In the genomic region with DNA sequence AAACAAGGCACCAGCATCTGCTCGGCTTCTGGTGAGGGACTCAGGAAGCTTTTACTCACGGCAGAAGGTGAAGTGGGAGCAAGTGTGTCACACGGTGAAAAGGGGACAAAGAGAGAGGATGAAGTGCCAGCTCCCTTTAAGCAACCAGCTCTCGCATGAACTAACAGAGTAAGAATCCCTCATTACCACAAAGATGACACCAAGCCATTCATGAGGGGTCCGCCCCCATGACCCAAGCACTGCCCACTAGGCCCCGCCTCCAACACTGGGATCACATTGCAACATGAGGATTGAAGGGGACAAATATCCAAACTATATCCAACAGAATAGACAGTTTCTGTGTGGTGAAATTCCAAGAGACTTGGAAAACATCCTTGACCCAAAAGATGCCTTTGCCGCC, we compare ENCODE assay signal across 28 cellular contexts.
DNase-seq lines count a peak whose midpoint lies in the region; ATAC-seq, FAIRE-seq and TF ChIP-seq lines count a peak whose summit lies in the region.
"Had no signal": no experiment of that assay in that cellular context is flagged by ENCODE, and none has a peak within 500 bp of the region (broad histone marks: within the 10 kb centered on the region; RNA-seq: fewer than 3 reads in every experiment).

No MANE protein-coding gene starts in this region.

- H2AK5ac ChIP-seq in mesendoderm (ENCODE audit: low read length), result no peak overlapping the region

- H4K5ac ChIP-seq in mesendoderm (ENCODE audit: low read length), result no peak overlapping the region

- no peak overlapping the region for H2BK120ac ChIP-seq in mesendoderm (ENCODE audit: low read depth, low read length)

- H2BK15ac ChIP-seq in mesendoderm (replicated peaks; ENCODE audit: low read depth), result no peak overlapping the region

- H3K27me3 Mint-ChIP-seq in WTC11 (ENCODE audit: low read depth), result no peaks in the 10 kb centered on the region
- H3K27me3 Mint-ChIP-seq: activated naive CD8-positive, alpha-beta T cell had no signal

- no peak overlapping the region for H3K4me3 Mint-ChIP-seq in WTC11
- H3K4me3 Mint-ChIP-seq: activated naive CD8-positive, alpha-beta T cell had no signal

- H3K9me3 ChIP-seq in pancreas, result no peaks in the 10 kb centered on the region
- H3K9me3 ChIP-seq: Caco-2, thoracic aorta, vagina had no signal

- no peak overlapping the region for H3K23ac ChIP-seq in mesendoderm (ENCODE audit: low read length)

- H3K56ac ChIP-seq in mesendoderm (ENCODE audit: low read length), result no peak overlapping the region

- H3K4me1 Mint-ChIP-seq in WTC11, result peaks cover 26% of the 10 kb centered on the region

- no peak overlapping the region for H3K27ac Mint-ChIP-seq in WTC11
- H3K27ac Mint-ChIP-seq: activated naive CD8-positive, alpha-beta T cell; activated T-helper 2 cell treated with anti-CD3 and anti-CD28 coated beads, Interferon-gamma antibody, Interleukin-2, Interleukin-4, amounts not matched to agents 10 μg/mL and 5 μg/mL and 100 μg/mL, durations not matched to agents 14 hours and 24 hours and 36 hours had no signal

- ATAC-seq in WTC11 (peak; percentile 90), GM18502 (IDR thresholded peaks at IDR 0.05; ENCODE audit: poor library complexity, unreplicated experiment) (no peak), pancreas (no peak), SK-N-SH treated with all-trans-retinoic acid at 6 μM for 48 hours (no peak)
- ATAC-seq: HCT116, HepG2, right cardiac atrium had no signal

- no peak overlapping the region for H3K9ac ChIP-seq in mesendoderm (ENCODE audit: low read length)
- H3K9ac ChIP-seq: BLaER1, parathyroid adenoma had no signal

- no peak for FAIRE-seq in pancreas (lab: Jason Lieb, UNC)
- FAIRE-seq: HepG2, RCC 7860 had no signal

- CTCF ChIA-PET in WTC11 (lab: Charles Lee), result no interaction called here

- no peak overlapping the region for H3K4me2 ChIP-seq in mesendoderm (ENCODE audit: low read length)
- H3K4me2 ChIP-seq: BLaER1 had no signal

- H4K8ac ChIP-seq in mesendoderm (ENCODE audit: low read depth, low read length), result no peak overlapping the region

- no peak overlapping the region for H3K18ac ChIP-seq in mesendoderm (ENCODE audit: low read length)

- H3K4me3 ChIP-seq in H7 (ENCODE audit: insufficient read depth, low read depth, low read length) (no peak overlapping the region), mesendoderm (ENCODE audit: low read length) (no peak overlapping the region), pancreas (no peak overlapping the region)
- H3K4me3 ChIP-seq: BLaER1, thoracic aorta, vagina had no signal

- H3K27me3 ChIP-seq in H7 (ENCODE audit: control insufficient read depth, insufficient read depth, low read length), result no peaks in the 10 kb centered on the region
- H3K27me3 ChIP-seq in mesendoderm (ENCODE audit: insufficient read depth, low read length, poor library complexity), result no peaks in the 10 kb centered on the region
- no peaks in the 10 kb centered on the region for H3K27me3 ChIP-seq in pancreas
- H3K27me3 ChIP-seq: BLaER1, vagina had no signal

- H3K79me1 ChIP-seq in mesendoderm (ENCODE audit: low read length), result no peaks in the 10 kb centered on the region

- peaks cover 9% of the 10 kb centered on the region for H3K9me3 Mint-ChIP-seq in WTC11
- H3K9me3 Mint-ChIP-seq: activated T-helper 2 cell treated with anti-CD3 and anti-CD28 coated beads, Interferon-gamma antibody, Interleukin-2, Interleukin-4, amounts not matched to agents 10 μg/mL and 5 μg/mL and 100 μg/mL, durations not matched to agents 14 hours and 24 hours and 36 hours had no signal

- no peak overlapping the region for H3K4ac ChIP-seq in mesendoderm (ENCODE audit: low read depth, low read length)

- H3K36me3 ChIP-seq in H7 (replicated peaks; ENCODE audit: control insufficient read depth, insufficient read depth, low read length) (no peaks in the 10 kb centered on the region), mesendoderm (ENCODE audit: control insufficient read depth, insufficient read depth, low read length) (no peaks in the 10 kb centered on the region), pancreas (no peaks in the 10 kb centered on the region)
- H3K36me3 ChIP-seq: BLaER1, thoracic aorta, vagina, WERI-Rb-1 had no signal

- DNase-seq in H7 (peak; percentile 10), NCI-H2029 treated with DMSO at 0.1 percent for 48 hours (lab: John Stamatoyannopoulos, UW) (peak; percentile 73), WTC11 (ENCODE audit: low spot score) (peak; percentile 34), mesendoderm (peak; percentile 51), pancreas (no peak)
- no peak for DNase-seq in activated T-cell treated with anti-CD3 and anti-CD28 coated beads, Interleukin-2, amount 50 U/mL, for 48 hours
- DNase-seq: activated CD8-positive, alpha-beta memory T cell treated with anti-CD3 and anti-CD28 coated beads, Interleukin-2, amount 50 U/mL, for 4 hours; aorta; Caco-2; DMS79; NCI-H1105 treated with DMSO at 0.1 percent for 48 hours; NCI-H2081 treated with DMSO at 0.1 percent for 48 hours; NCI-H524; right cardiac atrium; stimulated activated naive CD4-positive, alpha-beta T cell treated with Interleukin-2 at 50 U/mL for 16 hours; T-helper 2 cell; WERI-Rb-1 had no signal

- H3K27ac ChIP-seq in mesendoderm (ENCODE audit: low read depth, low read length) (no peak overlapping the region), pancreas (no peak overlapping the region)
- H3K27ac ChIP-seq: BLaER1, parathyroid adenoma, thoracic aorta, vagina, WERI-Rb-1 had no signal

- POLR2A ChIA-PET in WTC11 (lab: Charles Lee), result no interaction called here

- intact Hi-C loops in pancreas (cut with DNase I), result no loop called here

- H3K4me1 ChIP-seq in mesendoderm (ENCODE audit: control insufficient read depth, low read depth, low read length) (no peaks in the 10 kb centered on the region), pancreas (no peaks in the 10 kb centered on the region)
- H3K4me1 ChIP-seq: BLaER1, Caco-2, parathyroid adenoma had no signal

- TF ChIP-seq CTCF in WTC11 (IDR thresholded peaks at IDR 0.05), result no peak
- no peak for TF ChIP-seq CTCF in pancreas (IDR thresholded peaks at IDR 0.05)

- no peak overlapping the region for H2BK5ac ChIP-seq in mesendoderm (ENCODE audit: low read length)

- no peaks in the 10 kb centered on the region for H3K36me3 Mint-ChIP-seq in WTC11
- H3K36me3 Mint-ChIP-seq: activated naive CD8-positive, alpha-beta T cell had no signal

- WGBS in mesendoderm (ENCODE audit: extremely low coverage, insufficient coverage, low lambda C conversion rate), result no CpG with 5 or more reads among the region's 7 CpGs
- WGBS in pancreas, 2 donors, result 80 to 86% methylated on average over 7 of the region's 7 CpGs

- H3K79me2 ChIP-seq in mesendoderm (ENCODE audit: control insufficient read depth, insufficient read depth, low read length), result no peaks in the 10 kb centered on the region
- H3K79me2 ChIP-seq: parathyroid adenoma had no signal

TF ChIP-seq in WTC11, 78 proteins besides CTCF, POLR2A, EP300 and RAD21 (continues in another document):
- no peak for TF ChIP-seq ZNF219 (CRISPR knock-in tag; IDR thresholded peaks at IDR 0.05; ENCODE audit: borderline replicate concordance)
- TF ChIP-seq RELA (CRISPR knock-in tag; IDR thresholded peaks at IDR 0.05; ENCODE audit: borderline replicate concordance), result no peak
- TF ChIP-seq, protein P1, sequence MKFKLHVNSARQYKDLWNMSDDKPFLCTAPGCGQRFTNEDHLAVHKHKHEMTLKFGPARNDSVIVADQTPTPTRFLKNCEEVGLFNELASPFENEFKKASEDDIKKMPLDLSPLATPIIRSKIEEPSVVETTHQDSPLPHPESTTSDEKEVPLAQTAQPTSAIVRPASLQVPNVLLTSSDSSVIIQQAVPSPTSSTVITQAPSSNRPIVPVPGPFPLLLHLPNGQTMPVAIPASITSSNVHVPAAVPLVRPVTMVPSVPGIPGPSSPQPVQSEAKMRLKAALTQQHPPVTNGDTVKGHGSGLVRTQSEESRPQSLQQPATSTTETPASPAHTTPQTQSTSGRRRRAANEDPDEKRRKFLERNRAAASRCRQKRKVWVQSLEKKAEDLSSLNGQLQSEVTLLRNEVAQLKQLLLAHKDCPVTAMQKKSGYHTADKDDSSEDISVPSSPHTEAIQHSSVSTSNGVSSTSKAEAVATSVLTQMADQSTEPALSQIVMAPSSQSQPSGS (CRISPR knock-in tag; IDR thresholded peaks at IDR 0.05; ENCODE audit: borderline replicate concordance, low read depth), result no peak
- no peak for TF ChIP-seq ATF1 (CRISPR knock-in tag; IDR thresholded peaks at IDR 0.05)
- TF ChIP-seq, protein P2, sequence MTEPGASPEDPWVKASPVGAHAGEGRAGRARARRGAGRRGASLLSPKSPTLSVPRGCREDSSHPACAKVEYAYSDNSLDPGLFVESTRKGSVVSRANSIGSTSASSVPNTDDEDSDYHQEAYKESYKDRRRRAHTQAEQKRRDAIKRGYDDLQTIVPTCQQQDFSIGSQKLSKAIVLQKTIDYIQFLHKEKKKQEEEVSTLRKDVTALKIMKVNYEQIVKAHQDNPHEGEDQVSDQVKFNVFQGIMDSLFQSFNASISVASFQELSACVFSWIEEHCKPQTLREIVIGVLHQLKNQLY (CRISPR knock-in tag; IDR thresholded peaks at IDR 0.05), result no peak

TF ChIP-seq in SK-N-SH treated with all-trans-retinoic acid at 6 μM for 48 hours, 23 proteins besides CTCF, POLR2A, EP300 and RAD21 (continues in another document):
- no peak for TF ChIP-seq ZFP30 (CRISPR knock-in tag; IDR thresholded peaks at IDR 0.05)
- TF ChIP-seq ZNF8 (CRISPR knock-in tag; IDR thresholded peaks at IDR 0.05), result no peak
- no peak for TF ChIP-seq TCF4 (CRISPR knock-in tag; IDR thresholded peaks at IDR 0.05; ENCODE audit: borderline replicate concordance)
- TF ChIP-seq GLIS3 (CRISPR knock-in tag; IDR thresholded peaks at IDR 0.05), result no peak
- no peak for TF ChIP-seq RARB (CRISPR knock-in tag; IDR thresholded peaks at IDR 0.05)
- TF ChIP-seq PPARA (CRISPR knock-in tag; IDR thresholded peaks at IDR 0.05; ENCODE audit: borderline replicate concordance), result no peak

Comparison
In these comparisons a context has a peak if more than half of its experiments do, and no peak if none do; other contexts are left out.
1. DNase-seq: peak in H7 (single experiment), NCI-H2029 treated with DMSO at 0.1 percent for 48 hours (single experiment), WTC11 (single experiment) and mesendoderm (single experiment); none in pancreas (0 of 6) and activated T-cell treated with anti-CD3 and anti-CD28 coated beads, Interleukin-2, amount 50 U/mL, for 48 hours (0 of 2).